9 cellular contexts compared by ENCODE assay signal in the genomic region with DNA sequence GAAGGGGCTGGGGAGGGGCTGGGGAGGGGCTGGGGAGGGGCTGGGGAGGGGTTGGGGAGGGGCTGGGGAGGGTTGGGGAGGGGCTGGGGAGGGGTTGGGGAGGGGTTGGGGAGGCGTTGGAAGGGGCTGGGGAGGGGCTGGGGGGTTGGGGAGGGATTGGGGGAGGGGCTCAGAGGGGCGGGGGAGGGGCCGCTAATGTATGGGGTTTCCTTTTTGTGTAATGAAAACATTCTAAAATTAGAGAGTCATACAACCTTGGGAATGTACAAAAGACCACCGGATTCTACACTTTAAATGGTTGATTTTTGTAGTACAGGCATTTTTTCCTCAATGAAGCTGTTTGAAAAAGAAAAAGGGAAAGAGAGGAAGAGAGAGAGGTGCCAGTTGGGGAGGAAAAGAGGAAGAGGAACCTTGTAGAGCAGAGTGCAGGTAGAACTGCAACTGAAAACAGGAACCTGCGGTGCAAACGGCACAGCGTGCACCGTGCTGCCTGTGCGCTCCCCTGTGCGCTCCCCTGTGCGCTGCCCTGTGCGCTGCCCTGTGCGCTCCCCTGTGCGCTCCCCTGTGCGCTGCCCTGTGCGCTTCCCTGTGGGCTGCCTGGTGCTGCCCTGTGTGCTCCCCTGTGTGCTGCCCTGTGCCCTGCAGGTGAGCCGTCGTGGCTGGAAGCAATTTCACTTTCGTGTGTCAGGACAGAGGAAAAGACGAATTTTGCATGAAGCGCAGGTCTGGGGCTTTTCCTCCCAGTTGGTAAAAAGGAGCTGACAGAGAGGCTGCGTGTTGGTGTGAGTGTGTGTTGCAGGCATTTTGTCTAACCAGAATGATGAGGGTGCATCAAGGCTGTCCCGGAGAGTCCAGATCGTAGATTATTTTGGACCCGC. TPM values are rescaled to one million over a fixed set of nuclear protein-coding genes. Genes with fewer than 3 reads are reported as not detected.
A peak's percentile ranks its signal among the peaks of the same experiment; 100 is the strongest.
DNase-seq lines count a peak whose midpoint lies in the region; ATAC-seq lines count a peak whose summit lies in the region.
"Had no signal": no experiment of that assay in that cellular context is flagged by ENCODE, and none has a peak within 500 bp of the region (broad histone marks: within the 10 kb centered on the region; RNA-seq: fewer than 3 reads in every experiment).

No MANE protein-coding gene starts in this region.

- H3K27me3 Mint-ChIP-seq in activated T-cell treated with anti-CD3 and anti-CD28 coated beads, Interleukin-2, amount 50 U/mL, for 72 hours (ENCODE audit: low read depth), result peaks cover 44% of the 10 kb centered on the region
- peaks cover 64% of the 10 kb centered on the region for H3K27me3 Mint-ChIP-seq in activated T-cell treated with anti-CD3 and anti-CD28 coated beads, Interleukin-2, amount 50 U/mL, for 24 hours

- H3K9me3 Mint-ChIP-seq in activated T-cell treated with anti-CD3 and anti-CD28 coated beads, Interleukin-2, amount 50 U/mL, for 72 hours, result peaks cover 1 to 2% of the 10 kb centered on the region in 2 donors
- no peaks in the 10 kb centered on the region for H3K9me3 Mint-ChIP-seq in activated T-cell treated with anti-CD3 and anti-CD28 coated beads, Interleukin-2, amount 50 U/mL, for 24 hours
- H3K9me3 Mint-ChIP-seq in activated naive CD4-positive, alpha-beta T cell treated with anti-CD3 and anti-CD28 coated beads, Interleukin-2, amount 50 U/mL, for 72 hours, result peaks cover 0 to 5% of the 10 kb centered on the region in 2 donors

- H3K4me1 Mint-ChIP-seq in activated T-cell treated with anti-CD3 and anti-CD28 coated beads, Interleukin-2, amount 50 U/mL, for 72 hours (ENCODE audit: low read depth), result peaks cover 32% of the 10 kb centered on the region
- peaks cover 7% of the 10 kb centered on the region for H3K4me1 Mint-ChIP-seq in activated T-cell treated with anti-CD3 and anti-CD28 coated beads, Interleukin-2, amount 50 U/mL, for 24 hours (ENCODE audit: low read depth)

- peaks cover 28% of the 10 kb centered on the region for H3K4me1 ChIP-seq in skeletal muscle satellite cell (ENCODE audit: control insufficient read depth, insufficient read depth, low read length)

- peak overlapping the region; percentile 74 for H3K4me2 ChIP-seq in skeletal muscle satellite cell (ENCODE audit: low read length)

- H3K4me3 Mint-ChIP-seq in activated T-cell treated with anti-CD3 and anti-CD28 coated beads, Interleukin-2, amount 50 U/mL, for 72 hours, result peak overlapping the region; percentile 83
- no peak overlapping the region for H3K4me3 Mint-ChIP-seq in activated T-cell treated with anti-CD3 and anti-CD28 coated beads, Interleukin-2, amount 50 U/mL, for 24 hours

- peaks cover 2% of the 10 kb centered on the region for H3K27me3 ChIP-seq in skeletal muscle satellite cell (ENCODE audit: control insufficient read depth, insufficient read depth, low read length)
- H3K27me3 ChIP-seq: heart left ventricle had no signal

- DNase-seq in activated T-cell treated with anti-CD3 and anti-CD28 coated beads, Interleukin-2, amount 50 U/mL, for 72 hours, result peak in 1 of 2 donors; percentile 28
- no peak for DNase-seq in activated T-cell treated with anti-CD3 and anti-CD28 coated beads, Interleukin-2, amount 50 U/mL, for 24 hours
- DNase-seq in activated naive CD4-positive, alpha-beta T cell treated with anti-CD3 and anti-CD28 coated beads, Interleukin-2, amount 50 U/mL, for 72 hours (ENCODE audit: low spot score in 2 of 2), result peak in 1 of 2 donors; percentile 27
- DNase-seq in NCI-H526 treated with DMSO at 0.1 percent for 48 hours (lab: John Stamatoyannopoulos, UW) (no peak), activated gamma-delta T cell treated with Interleukin-2 at 50 U/mL for 16 hours (no peak), NCI-H226 (no peak)

- H3K9me3 ChIP-seq in skeletal muscle satellite cell (replicated peaks; ENCODE audit: low read length), result no peaks in the 10 kb centered on the region
- H3K9me3 ChIP-seq: heart left ventricle had no signal

- no peak overlapping the region for H3K27ac Mint-ChIP-seq in activated T-cell treated with anti-CD3 and anti-CD28 coated beads, Interleukin-2, amount 50 U/mL, for 72 hours
- H3K27ac Mint-ChIP-seq in activated T-cell treated with anti-CD3 and anti-CD28 coated beads, Interleukin-2, amount 50 U/mL, for 24 hours, result no peak overlapping the region
- H3K27ac Mint-ChIP-seq in activated naive CD4-positive, alpha-beta T cell treated with anti-CD3 and anti-CD28 coated beads, Interleukin-2, amount 50 U/mL, for 72 hours, result no peak overlapping the region

- peaks cover 0 to 2% of the 10 kb centered on the region in 2 donors for H3K36me3 Mint-ChIP-seq in activated T-cell treated with anti-CD3 and anti-CD28 coated beads, Interleukin-2, amount 50 U/mL, for 72 hours (ENCODE audit: insufficient read depth in 2 of 2)
- H3K36me3 Mint-ChIP-seq in activated T-cell treated with anti-CD3 and anti-CD28 coated beads, Interleukin-2, amount 50 U/mL, for 24 hours (ENCODE audit: low read depth), result no peaks in the 10 kb centered on the region
- H3K36me3 Mint-ChIP-seq in activated naive CD4-positive, alpha-beta T cell treated with anti-CD3 and anti-CD28 coated beads, Interleukin-2, amount 50 U/mL, for 72 hours, result no peaks in the 10 kb centered on the region

- peak overlapping the region; percentile 51 for H3K9ac ChIP-seq in skeletal muscle satellite cell (ENCODE audit: low read depth, low read length)

- peak; percentile 74 to 77 for ATAC-seq in activated T-cell treated with anti-CD3 and anti-CD28 coated beads, Interleukin-2, amount 50 U/mL, for 72 hours (replicated peaks in 1 of 2)
- ATAC-seq in HG03521 (IDR thresholded peaks at IDR 0.05; ENCODE audit: unreplicated experiment), result peak; percentile 88
- peak; percentile 58 to 91 for ATAC-seq in activated naive CD4-positive, alpha-beta T cell treated with anti-CD3 and anti-CD28 coated beads, Interleukin-2, amount 50 U/mL, for 72 hours

- H3K36me3 ChIP-seq in skeletal muscle satellite cell (ENCODE audit: insufficient read depth, low read length), result no peaks in the 10 kb centered on the region
- H3K36me3 ChIP-seq: heart left ventricle had no signal

- peak overlapping the region; percentile 35 for H3K4me3 ChIP-seq in skeletal muscle satellite cell (ENCODE audit: low read length)

RNA-seq across cellular contexts. Expression of gene METRNL, which starts 40.8 kb away (rescaled TPM):
- 100 to 1,000 TPM; 137 to 198 TPM for total RNA-seq in activated T-cell treated with anti-CD3 and anti-CD28 coated beads, Interleukin-2, amount 50 U/mL, for 72 hours
- 10 to 100 TPM in 1 of 2 donors, 1 to 10 TPM in 1; 9.1 to 32.4 TPM for total RNA-seq in activated naive CD4-positive, alpha-beta T cell treated with anti-CD3 and anti-CD28 coated beads, Interleukin-2, amount 50 U/mL, for 72 hours
- total RNA-seq in skeletal muscle satellite cell (2012; rRNA removed), result 108 and 144 TPM in 2 replicates

Comparison
In these comparisons a context has a peak if more than half of its experiments do, and no peak if none do; other contexts are left out.
1. RNA of gene METRNL, which starts 40.8 kb away (total RNA-seq): 137 to 198 TPM in activated T-cell treated with anti-CD3 and anti-CD28 coated beads, Interleukin-2, amount 50 U/mL, for 72 hours; 9.1 to 32.4 TPM in activated naive CD4-positive, alpha-beta T cell treated with anti-CD3 and anti-CD28 coated beads, Interleukin-2, amount 50 U/mL, for 72 hours; every median in the first group is over 4 times any median in the second.
2. Peak in every context shown above with its lines, with median percentiles within 50 percentile points of each other: ATAC-seq.